8 cellular contexts compared by ENCODE assay signal in the genomic region with DNA sequence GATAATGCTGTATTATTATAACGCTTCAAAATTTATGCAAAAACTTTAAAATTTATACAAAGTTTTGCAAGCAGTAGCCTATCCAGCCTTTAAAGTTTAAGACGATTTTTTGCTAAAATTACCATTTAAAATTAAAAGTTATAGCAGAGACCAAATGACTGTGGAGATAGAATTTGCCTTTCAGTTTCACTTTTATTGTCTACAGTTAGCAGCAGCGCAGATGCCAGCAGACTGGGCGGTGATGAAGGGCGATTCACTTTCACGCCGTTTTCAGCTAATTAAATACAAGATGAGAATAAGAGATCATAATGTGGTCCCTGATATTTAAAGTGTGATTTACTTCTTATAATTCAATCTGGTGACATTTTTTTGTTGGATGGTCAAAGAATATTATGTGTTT.
DNase-seq lines count a peak whose midpoint lies in the region; ATAC-seq and TF ChIP-seq lines count a peak whose summit lies in the region.

No MANE protein-coding gene starts in this region.

- no peak overlapping the region for H3K27ac ChIP-seq in GM23338 (ENCODE audit: low read depth)

- no peaks in the 10 kb centered on the region for H3K27me3 Mint-ChIP-seq in GM23338 (ENCODE audit: insufficient read depth, low read depth, poor library complexity)

- no peak overlapping the region for H3K4me2 ChIP-seq in GM23338

- H3K27ac Mint-ChIP-seq in GM23338 = no peak overlapping the region

- H3K4me3 Mint-ChIP-seq in GM23338 = no peak overlapping the region

- H3F3A ChIP-seq in GM23338 (replicated peaks; ENCODE audit: low read depth) = no peaks in the 10 kb centered on the region

- H3K9me3 Mint-ChIP-seq in GM23338 = no peaks in the 10 kb centered on the region

- no peaks in the 10 kb centered on the region for H3K9me2 ChIP-seq in GM23338 (ENCODE audit: insufficient read depth)

- in situ Hi-C loops in GM13977 (cut with MboI; ENCODE audit: low pct_unique_long_range_greater_than_20kb, low sequenced_read_pairs, unreplicated experiment) = no loop called here

- H3K36me3 Mint-ChIP-seq in GM23338 (ENCODE audit: low read depth) = no peaks in the 10 kb centered on the region

- TF ChIP-seq CTCF in GM13977 (IDR thresholded peaks at IDR 0.05; ENCODE audit: extremely low read depth, insufficient read depth, missing control alignments) = no peak
- no peak for TF ChIP-seq CTCF in GM23338 (conservative IDR thresholded peaks at IDR 0.05; ENCODE audit: low read depth in 2 of 2)

- H3K4me3 ChIP-seq in GM23338 = no peak overlapping the region

- DNase-seq in GM13977 (ENCODE audit: low spot score) (peak; percentile 15), NCI-H226 (peak; percentile 19), left lobe of liver (ENCODE audit: low spot score) (no peak), 8988T (no peak), GM23338 (ENCODE audit: low spot score) (no peak), activated gamma-delta T cell treated with Interleukin-2 at 50 U/mL for 16 hours (no peak)
- DNase-seq in stimulated activated CD4-positive, alpha-beta T cell treated with anti-CD3 and anti-CD28 coated beads, Interleukin-2, amount 100 ng/mL, for 48 hours = no peak

- H4K20me1 ChIP-seq in GM23338 (replicated peaks; ENCODE audit: insufficient read depth) = no peaks in the 10 kb centered on the region

- H3K4me1 ChIP-seq in GM23338 (ENCODE audit: insufficient read depth) = no peaks in the 10 kb centered on the region

- H3K27me3 ChIP-seq in GM23338 (ENCODE audit: insufficient read depth) = no peaks in the 10 kb centered on the region

- H3K36me3 ChIP-seq in GM23338 (ENCODE audit: insufficient read depth) = no peaks in the 10 kb centered on the region

- H2AFZ ChIP-seq in GM23338 = no peak overlapping the region

- no peaks in the 10 kb centered on the region for H3K79me2 ChIP-seq in GM23338 (replicated peaks; ENCODE audit: insufficient read depth)

- H3K4me1 Mint-ChIP-seq in GM23338 = no peaks in the 10 kb centered on the region

- ATAC-seq in GM21825 (IDR thresholded peaks at IDR 0.05; ENCODE audit: unreplicated experiment) (peak; percentile 86), left lobe of liver (peak; percentile 87), GM23338 (no peak)

TF ChIP-seq in GM23338, 12 proteins besides CTCF, POLR2A, EP300 and RAD21:
- TF ChIP-seq EZH2 (IDR thresholded peaks at IDR 0.05; ENCODE audit: low read depth, unreplicated experiment) = no peak
- TF ChIP-seq ZNF114 (CRISPR knock-in tag; IDR thresholded peaks at IDR 0.05) = no peak
- no peak for TF ChIP-seq ZNF331 (CRISPR knock-in tag; IDR thresholded peaks at IDR 0.05; ENCODE audit: low read depth)
- no peak for TF ChIP-seq EZH2phosphoT487 (IDR thresholded peaks at IDR 0.05; ENCODE audit: unreplicated experiment)

Comparison
In these comparisons a context has a peak if more than half of its experiments do, and no peak if none do; other contexts are left out.
1. DNase-seq: peak in GM13977 (single experiment) and NCI-H226 (single experiment); none in left lobe of liver (single experiment), 8988T (single experiment), GM23338 (single experiment), stimulated activated CD4-positive, alpha-beta T cell treated with anti-CD3 and anti-CD28 coated beads, Interleukin-2, amount 100 ng/mL, for 48 hours (0 of 2) and activated gamma-delta T cell treated with Interleukin-2 at 50 U/mL for 16 hours (single experiment).